Comparison of ENCODE assay signal across 9 cellular contexts in genomic region chr9:98101868-98102273, GRCh38. TPM values are rescaled to one million over a fixed set of nuclear protein-coding genes. Genes with fewer than 3 reads are reported as not detected.
DNase-seq lines count a peak whose midpoint lies in the region; ATAC-seq and TF ChIP-seq lines count a peak whose summit lies in the region.
"Had no signal": no experiment of that assay in that cellular context is flagged by ENCODE, and none has a peak within 500 bp of the region (broad histone marks: within the 10 kb centered on the region; RNA-seq: fewer than 3 reads in every experiment).

No MANE protein-coding gene starts in this region.

- no peak for TF ChIP-seq CTCF in GM13976 (IDR thresholded peaks at IDR 0.05; ENCODE audit: borderline replicate concordance, control extremely low read depth, extremely low read depth, insufficient read depth, missing control alignments)
- TF ChIP-seq CTCF in Loucy (conservative IDR thresholded peaks at IDR 0.05; ENCODE audit: low read length), result no peak
- TF ChIP-seq CTCF in stomach (IDR thresholded peaks at IDR 0.05), result no peak

- in situ Hi-C loops in GM13976 (cut with MboI; ENCODE audit: low sequenced_read_pairs, unreplicated experiment), result no loop called here

- intact Hi-C loops in stomach (cut with DNase I; ENCODE audit: low total_unique reads), result no loop called here

- H3K36me3 ChIP-seq in Loucy (ENCODE audit: insufficient read depth, low read length) (peaks cover 21% of the 10 kb centered on the region; the same call in 1 of the 2 replicates), stomach (peaks cover 5 to 57% (median 23%) of the 10 kb centered on the region in 4 donors)

- no peak for TF ChIP-seq POLR2A in stomach (IDR thresholded peaks at IDR 0.05)

- TF ChIP-seq EP300 in stomach (IDR thresholded peaks at IDR 0.05), result no peak

- peak; percentile 83 for DNase-seq in GM13976 (ENCODE audit: low spot score)
- peak; percentile 82 for DNase-seq in activated CD4-positive, alpha-beta T cell treated with anti-CD3 and anti-CD28 coated beads for 48 hours
- peak; percentile 29 for DNase-seq in iPS-NIHi11 (ENCODE audit: low spot score)
- peak; percentile 45 for DNase-seq in stomach
- DNase-seq in NCI-H446 treated with DMSO at 0.1 percent for 48 hours (lab: John Stamatoyannopoulos, UW), result no peak
- no peak for DNase-seq in NCI-H82 treated with DMSO at 0.1 percent for 48 hours (lab: John Stamatoyannopoulos, UW; ENCODE audit: unreplicated experiment)
- DNase-seq: heart left ventricle had no signal

- no peaks in the 10 kb centered on the region for H3K9me3 ChIP-seq in Loucy (ENCODE audit: insufficient read depth, low read depth, low read length)
- no peaks in the 10 kb centered on the region for H3K9me3 ChIP-seq in stomach

- H4K20me1 ChIP-seq in Loucy (ENCODE audit: insufficient read depth, low read length, poor library complexity, severe bottlenecking), result no peaks in the 10 kb centered on the region

- peaks cover 50% of the 10 kb centered on the region for H3K4me1 ChIP-seq in Loucy (ENCODE audit: insufficient read depth, low read length, poor library complexity, severe bottlenecking)
- H3K4me1 ChIP-seq in stomach, result peaks cover 0 to 13% (median 5%) of the 10 kb centered on the region in 4 donors

- H3F3A ChIP-seq in Loucy (ENCODE audit: low read depth), result peaks cover 14% of the 10 kb centered on the region

- no peak overlapping the region for H2AFZ ChIP-seq in Loucy (ENCODE audit: low read length)

- H3K79me2 ChIP-seq in Loucy (ENCODE audit: insufficient read depth, low read length), result peaks cover 3% of the 10 kb centered on the region; the same call in 1 of the 2 replicates

- no peaks in the 10 kb centered on the region for H3K27me3 ChIP-seq in Loucy (ENCODE audit: insufficient read depth, low read length, poor library complexity, severe bottlenecking)
- no peaks in the 10 kb centered on the region for H3K27me3 ChIP-seq in stomach
- H3K27me3 ChIP-seq: heart left ventricle had no signal

- H3K9me2 ChIP-seq in Loucy (replicated peaks; ENCODE audit: low read depth, low read length), result no peaks in the 10 kb centered on the region

- H3K27ac ChIP-seq in stomach, result peak overlapping the region in 2 of 5 donors; percentile 53 to 58

- H3K4me3 ChIP-seq in Loucy (ENCODE audit: low read length, poor library complexity, severe bottlenecking) (peak overlapping the region; percentile 66), stomach (no peak overlapping the region)

- H3K9ac ChIP-seq in Loucy (ENCODE audit: low read depth, low read length, poor library complexity, severe bottlenecking), result peak overlapping the region; percentile 68

- 39 to 59% (median 49%) methylated on average over 6 of the region's 6 CpGs for WGBS in stomach, 5 donors

- peak; percentile 94 for ATAC-seq in GM21723 (IDR thresholded peaks at IDR 0.05; ENCODE audit: unreplicated experiment)

- peak overlapping the region; percentile 90 for H3K4me2 ChIP-seq in Loucy (ENCODE audit: low read depth, low read length, poor library complexity, severe bottlenecking)

RNA-seq across cellular contexts. Expression of gene TRIM14, which starts 17.2 kb away (rescaled TPM):
- 100 to 1,000 TPM in 1 of 5 donors, 10 to 100 TPM in 3, 1 to 10 TPM in 1; 7.7 to 249 (median 17.4) TPM for total RNA-seq in stomach
- polyA plus RNA-seq in stomach, result 1 to 10 TPM; 4.7 to 6.1 (median 6.0) TPM

RNA-seq across cellular contexts. Expression of gene NANS, which starts 45.3 kb away (rescaled TPM):
- total RNA-seq in stomach, result 100 to 1,000 TPM in 1 of 5 donors, 10 to 100 TPM in 4; 12.1 to 261 (median 82.1) TPM
- 100 to 1,000 TPM in 2 of 3 donors, 10 to 100 TPM in 1; 95.3 to 143 (median 104) TPM for polyA plus RNA-seq in stomach

Comparison
In these comparisons a context has a peak if more than half of its experiments do, and no peak if none do; other contexts are left out.
1. DNase-seq: peak in GM13976 (single experiment), activated CD4-positive, alpha-beta T cell treated with anti-CD3 and anti-CD28 coated beads for 48 hours (single experiment), iPS-NIHi11 (single experiment) and stomach (single experiment); none in NCI-H446 treated with DMSO at 0.1 percent for 48 hours (single experiment) and NCI-H82 treated with DMSO at 0.1 percent for 48 hours (single experiment).